8 cellular contexts compared by ENCODE assay signal in the genomic region with DNA sequence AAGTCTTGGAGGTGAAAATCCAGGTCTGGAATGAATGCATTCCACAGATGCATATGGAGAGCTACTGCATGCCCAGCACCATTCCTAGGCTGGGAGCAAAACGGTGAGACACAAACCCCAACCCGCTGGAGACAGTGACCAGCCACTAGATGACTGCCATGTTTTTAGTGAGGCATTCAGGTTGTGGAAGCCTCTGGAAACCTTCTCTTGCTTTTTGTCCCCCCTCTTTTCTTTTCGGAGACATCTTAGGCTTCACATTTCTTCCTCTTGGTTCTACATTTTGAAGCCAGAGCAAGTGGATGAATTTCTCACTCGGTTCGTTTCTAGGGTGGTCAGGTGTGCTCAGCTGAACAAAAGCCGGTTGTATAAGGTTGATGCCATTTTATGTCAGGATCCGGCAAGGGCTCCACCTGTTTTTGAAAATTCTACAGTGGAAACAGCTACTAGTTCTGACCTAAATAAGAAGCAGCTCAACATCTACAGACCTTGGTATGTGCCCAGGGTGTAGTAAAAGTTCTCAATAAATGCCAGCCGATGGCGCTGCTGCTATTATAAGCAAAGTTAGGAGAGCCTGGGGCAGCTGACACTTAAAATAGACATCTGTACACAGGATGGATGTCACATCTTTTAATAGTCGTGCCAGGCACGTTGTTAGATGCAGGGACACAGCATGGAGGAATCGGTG. TPM values are rescaled to one million over a fixed set of nuclear protein-coding genes. Genes with fewer than 3 reads are reported as not detected.
DNase-seq lines count a peak whose midpoint lies in the region; ATAC-seq, FAIRE-seq and TF ChIP-seq lines count a peak whose summit lies in the region.

No MANE protein-coding gene starts in this region.

- H3K4me3 ChIP-seq in DOHH2 (ENCODE audit: low read length) (peak overlapping the region; percentile 94), Karpas-422 (ENCODE audit: low read length) (peak overlapping the region; percentile 71), SK-N-MC (peak overlapping the region; percentile 77), H1 (ENCODE audit: extremely low read depth in 1 of 4, insufficient read depth in 2 of 4, low read depth in 3 of 4, low read length in 4 of 4) (peak overlapping the region; percentile 73 to 89 (median 78))

- H3K27ac ChIP-seq in DOHH2 (ENCODE audit: low read depth, low read length) (peak overlapping the region; percentile 56), Karpas-422 (ENCODE audit: low read length) (peak overlapping the region; percentile 10; the same call in 1 of the 2 replicates), SK-N-MC (peak overlapping the region; percentile 57), H1 (ENCODE audit: low read depth, low read length) (peak overlapping the region; percentile 13; the same call in 1 of the 2 replicates)

- H3K36me3 ChIP-seq in DOHH2 (ENCODE audit: control insufficient read depth, low read length) (peaks cover 13% of the 10 kb centered on the region), Karpas-422 (ENCODE audit: insufficient read depth, low read length) (peaks cover 5% of the 10 kb centered on the region; the same call in 1 of the 2 replicates), SK-N-MC (ENCODE audit: insufficient read depth, low read length) (no peaks in the 10 kb centered on the region; the same call in 1 of the 2 replicates), H1 (ENCODE audit: control insufficient read depth in 2 of 4, insufficient read depth in 4 of 4, low read length in 3 of 4) (no peaks in the 10 kb centered on the region)

- no peak overlapping the region for H2BK120ac ChIP-seq in H1 (replicated peaks; ENCODE audit: low read depth, low read length)

- H3K4ac ChIP-seq in H1 (replicated peaks; ENCODE audit: insufficient read length, low read depth, low read length), result peak overlapping the region; percentile 19

- H3K23me2 ChIP-seq in H1 (ENCODE audit: low read depth, low read length), result peaks cover 19% of the 10 kb centered on the region

- no peaks in the 10 kb centered on the region; the same call in 1 of the 2 replicates for H3K79me1 ChIP-seq in H1 (ENCODE audit: low read depth, low read length)

- H3F3A ChIP-seq in DOHH2 (ENCODE audit: control insufficient read depth, insufficient read depth), result no peaks in the 10 kb centered on the region

- no peak overlapping the region for H4K8ac ChIP-seq in H1 (ENCODE audit: extremely low read depth, insufficient read depth, low read length)

- 63% methylated on average over 12 of the region's 12 CpGs; no CpG with 5 or more reads in 1 of the 2 experiments for WGBS in H1 (ENCODE audit: extremely low coverage in 1 of 2, insufficient coverage in 1 of 2, insufficient read length in 1 of 2, insufficient replicate concordance in 2 of 2, low coverage in 1 of 2, low lambda C conversion rate in 2 of 2, missing lambda C conversion rate in 1 of 2), 2 experiments

- H3K9ac ChIP-seq in Karpas-422 (ENCODE audit: low read length), result peak overlapping the region; percentile 70
- peak overlapping the region; percentile 67 for H3K9ac ChIP-seq in SK-N-MC (ENCODE audit: insufficient read length)
- peak overlapping the region in 3 of 4 experiments; percentile 59 to 68 (median 62); a peak in 5 of 7 replicates for H3K9ac ChIP-seq in H1 (replicated peaks in 1 of 4; ENCODE audit: extremely low read depth in 1 of 4, low read depth in 3 of 4, low read length in 3 of 4)

- H4K91ac ChIP-seq in H1 (replicated peaks; ENCODE audit: insufficient read length, low read length), result peak overlapping the region; percentile 62

- FAIRE-seq in H1 (lab: Jason Lieb, UNC), result no peak

- peak overlapping the region; percentile 45 for H4K5ac ChIP-seq in H1 (ENCODE audit: insufficient read length, low read depth, low read length)

- H3K4me1 ChIP-seq in DOHH2 (ENCODE audit: control insufficient read depth, low read length), result peaks cover 49% of the 10 kb centered on the region
- peaks cover 63% of the 10 kb centered on the region for H3K4me1 ChIP-seq in Karpas-422 (ENCODE audit: low read length)
- peaks cover 1 to 9% (median 4%) of the 10 kb centered on the region in 4 experiments; a peak in 5 of 7 replicates for H3K4me1 ChIP-seq in H1 (replicated peaks in 1 of 4; ENCODE audit: control insufficient read depth in 3 of 4, insufficient read depth in 4 of 4, low read length in 3 of 4)

- peak overlapping the region; percentile 95 for H3K18ac ChIP-seq in H1 (ENCODE audit: extremely low read depth, low read length)

- peak overlapping the region; percentile 93 for H3K4me2 ChIP-seq in DOHH2 (ENCODE audit: low read length)
- H3K4me2 ChIP-seq in Karpas-422 (ENCODE audit: low read depth, low read length, poor library complexity, severe bottlenecking), result peak overlapping the region; percentile 96
- H3K4me2 ChIP-seq in H1 (ENCODE audit: insufficient read depth in 1 of 2, low read depth in 2 of 2, low read length in 2 of 2), result peak overlapping the region; percentile 70 to 83

- no peak for ATAC-seq in HG02571 (IDR thresholded peaks at IDR 0.05; ENCODE audit: unreplicated experiment)
- no peak for ATAC-seq in GM19035 (IDR thresholded peaks at IDR 0.05; ENCODE audit: unreplicated experiment)

- peak overlapping the region; percentile 93 for H2BK5ac ChIP-seq in H1 (ENCODE audit: low read depth, low read length)

- 0 out of 2 replicates have a peak overlapping the region, but pooled peaks have one; percentile 61 for H2BK20ac ChIP-seq in H1 (ENCODE audit: low read length)

- peak; percentile 20 for TF ChIP-seq CTCF in DOHH2 (IDR thresholded peaks at IDR 0.05; ENCODE audit: low read depth, low read length, poor library complexity, severe bottlenecking)
- TF ChIP-seq CTCF in H1 (IDR thresholded peaks at IDR 0.05; ENCODE audit: control extremely low read depth in 1 of 3, insufficient read depth in 1 of 3, low read depth in 1 of 3, low read length in 3 of 3), result peak in 1 of 3 experiments; percentile 11; a peak in 1 of 4 replicates

- peaks cover 22% of the 10 kb centered on the region for H3K79me2 ChIP-seq in DOHH2 (ENCODE audit: control insufficient read depth, low read length)
- H3K79me2 ChIP-seq in Karpas-422 (ENCODE audit: low read length), result peaks cover 34% of the 10 kb centered on the region
- no peaks in the 10 kb centered on the region; a peak in 1 of 4 replicates for H3K79me2 ChIP-seq in H1 (ENCODE audit: control insufficient read depth in 1 of 2, insufficient read depth in 2 of 2, low read length in 2 of 2)

- CTCF ChIA-PET in H1 (lab: Charles Lee; ENCODE audit: partially characterized antibody), result interaction anchor here (0.9 to 6.8 kb wide), 9 partner anchors 9 to 221 kb away, joined by 3 to 44 read pairs (median 6); no protein-coding TSS in a partner anchor

- no peak overlapping the region for H3K23ac ChIP-seq in H1 (ENCODE audit: insufficient read length)

- H3K14ac ChIP-seq in H1 (ENCODE audit: insufficient read length), result no peak overlapping the region

- peak overlapping the region; percentile 81; the same call in 1 of the 2 replicates for H2BK15ac ChIP-seq in H1 (ENCODE audit: low read length)

- H2AFZ ChIP-seq in Karpas-422 (ENCODE audit: low read length), result peak overlapping the region; percentile 94
- H2AFZ ChIP-seq in H1 (ENCODE audit: low read length), result peak overlapping the region; percentile 84

- H3K9me2 ChIP-seq in DOHH2 (replicated peaks; ENCODE audit: control insufficient read depth, low read length) (no peaks in the 10 kb centered on the region), Karpas-422 (replicated peaks; ENCODE audit: insufficient read depth, low read length) (no peaks in the 10 kb centered on the region)

- H2BK12ac ChIP-seq in H1 (ENCODE audit: low read depth, low read length), result peak overlapping the region; percentile 87; the same call in 1 of the 2 replicates

- no peak for TF ChIP-seq EP300 in H1 (IDR thresholded peaks at IDR 0.05; ENCODE audit: borderline replicate concordance in 1 of 2, low read depth in 2 of 2, low read length in 2 of 2)

- DNase-seq in Karpas-422, result peak; percentile 83
- peak; percentile 65 for DNase-seq in SK-N-MC (ENCODE audit: low read depth, low spot score)
- no peak for DNase-seq in H1 (ENCODE audit: low read depth in 1 of 2, low spot score in 2 of 2)
- peak; percentile 90 for DNase-seq in myocyte (ENCODE audit: low read depth)
- DNase-seq in islet precursor cell, result no peak

- no peaks in the 10 kb centered on the region for H4K20me1 ChIP-seq in DOHH2 (ENCODE audit: control insufficient read depth, insufficient read depth, low read depth, low read length)
- no peaks in the 10 kb centered on the region for H4K20me1 ChIP-seq in Karpas-422 (ENCODE audit: insufficient read depth, low read depth, low read length)
- H4K20me1 ChIP-seq in H1 (replicated peaks in 1 of 2; ENCODE audit: control insufficient read depth in 1 of 2, insufficient read depth in 2 of 2, low read length in 2 of 2), result no peaks in the 10 kb centered on the region

- H3K9me3 ChIP-seq in DOHH2 (ENCODE audit: control insufficient read depth, insufficient read depth, low read length) (no peaks in the 10 kb centered on the region), Karpas-422 (ENCODE audit: low read length) (no peaks in the 10 kb centered on the region), SK-N-MC (ENCODE audit: low read depth, low read length) (no peaks in the 10 kb centered on the region), H1 (ENCODE audit: insufficient read depth in 2 of 2, low read depth in 1 of 2, low read length in 1 of 2) (no peaks in the 10 kb centered on the region)

- H3K27me3 ChIP-seq in DOHH2 (ENCODE audit: control insufficient read depth, low read length), result no peaks in the 10 kb centered on the region
- H3K27me3 ChIP-seq in Karpas-422 (ENCODE audit: low read length), result no peaks in the 10 kb centered on the region
- H3K27me3 ChIP-seq in H1 (replicated peaks in 1 of 4; ENCODE audit: control insufficient read depth in 3 of 4, extremely low read depth in 1 of 4, insufficient read depth in 3 of 4, low read length in 3 of 4), result peaks cover 0 to 14% (median 12%) of the 10 kb centered on the region in 4 experiments; a peak in 5 of 7 replicates

- no peak overlapping the region; the same call in 1 of the 2 replicates for H2AK5ac ChIP-seq in H1 (ENCODE audit: low read depth, low read length)

- H3K56ac ChIP-seq in H1 (replicated peaks; ENCODE audit: insufficient read length, low read depth, low read length), result no peak overlapping the region

- POLR2A ChIA-PET in H1 (lab: Charles Lee; ENCODE audit: partially characterized antibody), result interaction anchor here (0.5 to 2.7 kb wide), 7 partner anchors 10 to 254 kb away, joined by 3 to 14 read pairs (median 3); a partner anchor contains a TSS

- TF ChIP-seq RAD21 in H1 (IDR thresholded peaks at IDR 0.05 in 1 of 2, conservative IDR thresholded peaks at IDR 0.05 in 1 of 2; ENCODE audit: low read depth in 2 of 2, low read length in 2 of 2), result peak; percentile 25 to 34; a peak in 3 of 4 replicates

- TF ChIP-seq POLR2A in H1 (IDR thresholded peaks at IDR 0.05; ENCODE audit: control extremely low read depth in 1 of 2, low read depth in 2 of 2, low read length in 2 of 2), result no peak

RNA-seq across cellular contexts. Expression of a gene that starts 1.8 kb away (rescaled TPM):
- total RNA-seq in Karpas-422 (2014; rRNA removed; shearing (Covaris generic); ENCODE audit: low replicate concordance), result 14.3 and 36.6 TPM in 2 replicates
- total RNA-seq in H1 (2021; fragmentation: NEBNext Ultra II Directional; extraction: Animal tissue kit (Norgen Biotek cat#: 25700)), result 8.3 and 9.4 TPM in 2 replicates
- 8.1 and 10.0 TPM in 2 replicates for polyA plus RNA-seq in H1 (2011; rRNA removed)
- 12.1 TPM for polyA plus RNA-seq in H1 (2011; cell fraction: cytosol; rRNA removed)
- polyA plus RNA-seq in H1 (2011; cell fraction: nucleus; rRNA removed), result 16.8 TPM
- 7.1 to 9.9 TPM (median 8.8 TPM) in 4 replicates for polyA plus RNA-seq in H1 (2012, experiment 1 of 2)
- polyA plus RNA-seq in H1 (2012, experiment 2 of 2), result 3.8 TPM
- polyA plus RNA-seq in H1 (2013, experiment 1 of 2), result 7.7 TPM
- 6.8 TPM for polyA plus RNA-seq in H1 (2013, experiment 2 of 2)
- polyA minus RNA-seq in H1 (2011; rRNA and poly(A)+ RNA removed), result 6.6 and 7.8 TPM in 2 replicates
- 6.6 TPM for polyA minus RNA-seq in H1 (2011; cell fraction: cytosol; rRNA and poly(A)+ RNA removed)
- 15.0 TPM for polyA minus RNA-seq in H1 (2011; cell fraction: nucleus; rRNA and poly(A)+ RNA removed)
- 6.2 and 8.3 TPM in 2 replicates for total RNA-seq in myocyte
- 5.8 TPM for polyA plus RNA-seq in myocyte (2012)

RNA-seq across cellular contexts. Expression of a gene that starts 12.7 kb away (rescaled TPM):
- total RNA-seq in Karpas-422 (2014; rRNA removed; shearing (Covaris generic); ENCODE audit: low replicate concordance), result 4.4 and 12.3 TPM in 2 replicates
- 1.7 and 2.5 TPM in 2 replicates for total RNA-seq in H1 (2021; fragmentation: NEBNext Ultra II Directional; extraction: Animal tissue kit (Norgen Biotek cat#: 25700))
- 2.1 and 2.8 TPM in 2 replicates for polyA plus RNA-seq in H1 (2011; rRNA removed)
- 2.8 TPM for polyA plus RNA-seq in H1 (2011; cell fraction: cytosol; rRNA removed)
- 5.2 TPM for polyA plus RNA-seq in H1 (2011; cell fraction: nucleus; rRNA removed)
- 2.3 to 2.7 TPM (median 2.5 TPM) in 4 replicates for polyA plus RNA-seq in H1 (2012, experiment 1 of 2)
- 1.3 TPM for polyA plus RNA-seq in H1 (2012, experiment 2 of 2)
- 1.6 TPM for polyA plus RNA-seq in H1 (2013, experiment 1 of 2)
- polyA plus RNA-seq in H1 (2013, experiment 2 of 2), result 2.1 TPM
- polyA minus RNA-seq in H1 (2011; rRNA and poly(A)+ RNA removed), result 1.7 and 3.7 TPM in 2 replicates
- 1.8 TPM for polyA minus RNA-seq in H1 (2011; cell fraction: cytosol; rRNA and poly(A)+ RNA removed)
- polyA minus RNA-seq in H1 (2011; cell fraction: nucleus; rRNA and poly(A)+ RNA removed), result 6.1 TPM
- total RNA-seq in myocyte, result 24.5 and 45.6 TPM in 2 replicates
- 24.7 TPM for polyA plus RNA-seq in myocyte (2012)

RNA-seq across cellular contexts. Expression of a gene that starts 45.0 kb away (rescaled TPM):
- total RNA-seq in Karpas-422 (2014; rRNA removed; shearing (Covaris generic); ENCODE audit: low replicate concordance), result 37.9 and 44.4 TPM in 2 replicates
- 47.8 and 53.2 TPM in 2 replicates for total RNA-seq in H1 (2021; fragmentation: NEBNext Ultra II Directional; extraction: Animal tissue kit (Norgen Biotek cat#: 25700))
- 51.6 and 59.9 TPM in 2 replicates for polyA plus RNA-seq in H1 (2011; rRNA removed)
- polyA plus RNA-seq in H1 (2011; cell fraction: cytosol; rRNA removed), result 51.3 TPM
- polyA plus RNA-seq in H1 (2011; cell fraction: nucleus; rRNA removed), result 31.1 TPM
- polyA plus RNA-seq in H1 (2012, experiment 1 of 2), result 34.7 to 41.9 TPM (median 36.2 TPM) in 4 replicates
- 40.1 TPM for polyA plus RNA-seq in H1 (2012, experiment 2 of 2)
- polyA plus RNA-seq in H1 (2013, experiment 1 of 2), result 34.2 TPM
- polyA plus RNA-seq in H1 (2013, experiment 2 of 2), result 35.7 TPM
- 21.3 and 34.7 TPM in 2 replicates for polyA minus RNA-seq in H1 (2011; rRNA and poly(A)+ RNA removed)
- polyA minus RNA-seq in H1 (2011; cell fraction: cytosol; rRNA and poly(A)+ RNA removed), result 15.2 TPM
- 16.9 TPM for polyA minus RNA-seq in H1 (2011; cell fraction: nucleus; rRNA and poly(A)+ RNA removed)
- total RNA-seq in myocyte, result 50.2 and 55.5 TPM in 2 replicates
- 47.7 TPM for polyA plus RNA-seq in myocyte (2012)

RNA-seq across cellular contexts. Expression of a gene that starts 45.0 kb away (rescaled TPM):
- 10.3 and 11.8 TPM in 2 replicates for total RNA-seq in Karpas-422 (2014; rRNA removed; shearing (Covaris generic); ENCODE audit: low replicate concordance)
- total RNA-seq in H1 (2021; fragmentation: NEBNext Ultra II Directional; extraction: Animal tissue kit (Norgen Biotek cat#: 25700)), result 19.4 and 23.2 TPM in 2 replicates
- 6.8 and 9.2 TPM in 2 replicates for polyA plus RNA-seq in H1 (2011; rRNA removed)
- 11.0 TPM for polyA plus RNA-seq in H1 (2011; cell fraction: cytosol; rRNA removed)
- 11.4 TPM for polyA plus RNA-seq in H1 (2011; cell fraction: nucleus; rRNA removed)
- 7.6 to 8.8 TPM (median 8.3 TPM) in 4 replicates for polyA plus RNA-seq in H1 (2012, experiment 1 of 2)
- 4.4 TPM for polyA plus RNA-seq in H1 (2012, experiment 2 of 2)
- polyA plus RNA-seq in H1 (2013, experiment 1 of 2), result 8.5 TPM
- 6.4 TPM for polyA plus RNA-seq in H1 (2013, experiment 2 of 2)
- polyA minus RNA-seq in H1 (2011; rRNA and poly(A)+ RNA removed), result 17.1 and 21.0 TPM in 2 replicates
- 10.2 TPM for polyA minus RNA-seq in H1 (2011; cell fraction: cytosol; rRNA and poly(A)+ RNA removed)
- 14.1 TPM for polyA minus RNA-seq in H1 (2011; cell fraction: nucleus; rRNA and poly(A)+ RNA removed)
- 11.7 and 15.8 TPM in 2 replicates for total RNA-seq in myocyte
- polyA plus RNA-seq in myocyte (2012), result 11.3 TPM

Comparison
In these comparisons a context has a peak if more than half of its experiments do, and no peak if none do; other contexts are left out.
1. DNase-seq: peak in Karpas-422 (single experiment), SK-N-MC (single experiment) and myocyte (single experiment); none in H1 (0 of 2) and islet precursor cell (single experiment).
2. Peak in every context shown above with its lines, with median percentiles within 50 percentile points of each other: H3K27ac ChIP-seq, H3K4me2 ChIP-seq, H3K4me3 ChIP-seq and H3K9ac ChIP-seq.